In genomic region chr3:88141458-88142083, GRCh38 we compare ENCODE assay signal across 12 cellular contexts. TPM values are rescaled to one million over a fixed set of nuclear protein-coding genes. Genes with fewer than 3 reads are reported as not detected.
DNase-seq lines count a peak whose midpoint lies in the region; ATAC-seq, FAIRE-seq and TF ChIP-seq lines count a peak whose summit lies in the region.
"Had no signal": no experiment of that assay in that cellular context is flagged by ENCODE, and none has a peak within 500 bp of the region (broad histone marks: within the 10 kb centered on the region; RNA-seq: fewer than 3 reads in every experiment).

No MANE protein-coding gene starts in this region.

- H3K27ac ChIP-seq in astrocyte (ENCODE audit: low read depth, low read length) (peak overlapping the region; percentile 59), tibial nerve (peak overlapping the region in 1 of 4 donors; percentile 15), OCI-LY7 (ENCODE audit: low read depth, low read length, poor library complexity, severe bottlenecking) (no peak overlapping the region)
- H3K27ac ChIP-seq: tibial artery had no signal

- no peaks in the 10 kb centered on the region for H3K27me3 Mint-ChIP-seq in astrocyte (ENCODE audit: low read depth, unreplicated experiment)

- H3K9me3 ChIP-seq in astrocyte (ENCODE audit: insufficient read depth, low read depth, low read length) (no peaks in the 10 kb centered on the region), tibial nerve (no peaks in the 10 kb centered on the region), OCI-LY7 (ENCODE audit: low read length) (no peaks in the 10 kb centered on the region)
- H3K9me3 ChIP-seq: tibial artery had no signal

- no peak overlapping the region for H3K4me3 ChIP-seq in astrocyte (ENCODE audit: insufficient read depth, low read depth, low read length)
- no peak overlapping the region for H3K4me3 ChIP-seq in H7 (ENCODE audit: insufficient read depth, low read depth, low read length)
- no peak overlapping the region for H3K4me3 ChIP-seq in tibial nerve
- H3K4me3 ChIP-seq in OCI-LY7 (ENCODE audit: low read depth, low read length, poor library complexity, severe bottlenecking) = no peak overlapping the region
- H3K4me3 ChIP-seq: tibial artery had no signal

- H3K4me2 ChIP-seq in astrocyte (ENCODE audit: low read length) = peak overlapping the region; percentile 67
- H3K4me2 ChIP-seq in OCI-LY7 (ENCODE audit: low read length) = no peak overlapping the region

- TF ChIP-seq CTCF in astrocyte (IDR thresholded peaks at IDR 0.05; ENCODE audit: insufficient read depth, low read depth, low read length) (no peak), tibial nerve (IDR thresholded peaks at IDR 0.05) (no peak), OCI-LY7 (conservative IDR thresholded peaks at IDR 0.05; ENCODE audit: low read length) (no peak)

- peak overlapping the region; percentile 36 for H3K9ac ChIP-seq in astrocyte (ENCODE audit: low read length)

- POLR2A ChIA-PET in OCI-LY7 (lab: Charles Lee) = interaction anchor here (0.5 kb wide), 1 partner anchor 445 kb away, joined by 4 read pairs; no protein-coding TSS in a partner anchor

- H3K27me3 ChIP-seq in astrocyte (ENCODE audit: insufficient read depth, low read length) (no peaks in the 10 kb centered on the region), H7 (ENCODE audit: control insufficient read depth, insufficient read depth, low read length) (no peaks in the 10 kb centered on the region), tibial nerve (no peaks in the 10 kb centered on the region)
- H3K27me3 ChIP-seq: tibial artery had no signal

- H4K20me1 ChIP-seq in astrocyte (ENCODE audit: insufficient read depth, low read length) (no peaks in the 10 kb centered on the region), OCI-LY7 (ENCODE audit: insufficient read depth, low read length) (peaks cover 7% of the 10 kb centered on the region; the same call in 1 of the 2 replicates)

- H3K4me3 Mint-ChIP-seq in astrocyte (ENCODE audit: unreplicated experiment) = no peak overlapping the region

- no peak for TF ChIP-seq POLR2A in tibial nerve (IDR thresholded peaks at IDR 0.05)

- intact Hi-C loops in OCI-LY7 (cut with micrococcal nuclease; ENCODE audit: unreplicated experiment) = no loop called here

- no TSS peak for BruUV-seq in OCI-LY7 (replicated peaks; lab: Mats Ljungman, UMichigan)

- H3K4me1 ChIP-seq in astrocyte (ENCODE audit: insufficient read depth, low read length) = peaks cover 10% of the 10 kb centered on the region
- no peaks in the 10 kb centered on the region for H3K4me1 ChIP-seq in tibial nerve
- no peaks in the 10 kb centered on the region for H3K4me1 ChIP-seq in OCI-LY7 (ENCODE audit: insufficient read depth, low read length, poor library complexity, severe bottlenecking)
- H3K4me1 ChIP-seq: tibial artery had no signal

- TF ChIP-seq EP300 in tibial nerve (IDR thresholded peaks at IDR 0.05) = no peak

- H3K79me2 ChIP-seq in astrocyte (ENCODE audit: insufficient read depth, low read length) = no peaks in the 10 kb centered on the region
- H3K79me2 ChIP-seq in OCI-LY7 (ENCODE audit: insufficient read depth, low read depth, low read length) = no peaks in the 10 kb centered on the region

- no peaks in the 10 kb centered on the region for H3K9me3 Mint-ChIP-seq in astrocyte (ENCODE audit: unreplicated experiment)

- peaks cover 14% of the 10 kb centered on the region for H3K36me3 Mint-ChIP-seq in astrocyte (ENCODE audit: low read depth, unreplicated experiment)

- peaks cover 18% of the 10 kb centered on the region for H3K36me3 ChIP-seq in astrocyte (ENCODE audit: insufficient read depth, low read length)
- peaks cover 3% of the 10 kb centered on the region for H3K36me3 ChIP-seq in H7 (replicated peaks; ENCODE audit: control insufficient read depth, insufficient read depth, low read length)
- peaks cover 0 to 34% (median 6%) of the 10 kb centered on the region in 3 donors for H3K36me3 ChIP-seq in tibial nerve
- peaks cover 59% of the 10 kb centered on the region for H3K36me3 ChIP-seq in OCI-LY7 (ENCODE audit: insufficient read depth, low read length)

- peak; percentile 13 for ATAC-seq in GM18508 (IDR thresholded peaks at IDR 0.05; ENCODE audit: insufficient read depth, unreplicated experiment)
- peak; percentile 30 for ATAC-seq in HG02973 (IDR thresholded peaks at IDR 0.05; ENCODE audit: unreplicated experiment)

- peaks cover 13% of the 10 kb centered on the region for H3K4me1 Mint-ChIP-seq in astrocyte (ENCODE audit: low read depth, unreplicated experiment)

- H2AFZ ChIP-seq in astrocyte (ENCODE audit: low read depth, low read length) = no peak overlapping the region
- H2AFZ ChIP-seq in OCI-LY7 (ENCODE audit: low read length) = no peak overlapping the region

- peak overlapping the region; percentile 84 for H3K27ac Mint-ChIP-seq in astrocyte (ENCODE audit: unreplicated experiment)

- peak; percentile 56 for FAIRE-seq in astrocyte (lab: Jason Lieb, UNC)

- no peaks in the 10 kb centered on the region for H3K9me2 ChIP-seq in OCI-LY7 (ENCODE audit: insufficient read depth, low read length)

- CTCF ChIA-PET in OCI-LY7 (lab: Charles Lee; ENCODE audit: unreplicated experiment) = no interaction called here

- 46 to 56% methylated on average over 4 of the region's 4 CpGs for WGBS in tibial nerve, 2 donors

- DNase-seq in astrocyte (ENCODE audit: low read depth) (peak; percentile 77), myocyte (ENCODE audit: low read depth) (peak; percentile 61), H7 (no peak), tibial nerve (ENCODE audit: low spot score in 2 of 2) (no peak), OCI-LY7 (ENCODE audit: low spot score) (no peak)
- no peak for DNase-seq in activated naive CD4-positive, alpha-beta T cell treated with anti-CD3 and anti-CD28 coated beads, Interleukin-2, amount 50 U/mL, for 16 hours
- DNase-seq: activated T-cell treated with anti-CD3 and anti-CD28 coated beads for 4 hours, COR-L47, islet precursor cell, tibial artery had no signal

RNA-seq across cellular contexts. Expression of gene C3orf38, which starts 8.2 kb away (rescaled TPM):
- total RNA-seq in astrocyte = 35.0 and 37.9 TPM in 2 replicates
- total RNA-seq in myocyte = 21.8 and 24.8 TPM in 2 replicates
- 11.5 TPM for polyA plus RNA-seq in myocyte (2012)
- 17.3 and 24.5 TPM in 2 replicates for total RNA-seq in H7 (2014; rRNA removed; shearing (Covaris generic))
- total RNA-seq in tibial nerve = 10 to 100 TPM; 20.7 to 25.6 (median 21.6) TPM
- total RNA-seq in OCI-LY7 (2014; rRNA removed; shearing (Covaris generic)) = 27.5 and 27.8 TPM in 2 replicates
- 27.5 and 30.9 TPM in 2 replicates for total RNA-seq in OCI-LY7 (2022)

Comparison
In these comparisons a context has a peak if more than half of its experiments do, and no peak if none do; other contexts are left out.
1. DNase-seq: peak in astrocyte (single experiment) and myocyte (single experiment); none in H7 (single experiment), activated naive CD4-positive, alpha-beta T cell treated with anti-CD3 and anti-CD28 coated beads, Interleukin-2, amount 50 U/mL, for 16 hours (single experiment), tibial nerve (0 of 2) and OCI-LY7 (single experiment).